9 cellular contexts compared by ENCODE assay signal in genomic region chr18:48923746-48924580, GRCh38. TPM values are rescaled to one million over a fixed set of nuclear protein-coding genes. Genes with fewer than 3 reads are reported as not detected.
A peak's percentile ranks its signal among the peaks of the same experiment; 100 is the strongest.
DNase-seq lines count a peak whose midpoint lies in the region; FAIRE-seq and TF ChIP-seq lines count a peak whose summit lies in the region.
"Had no signal": no experiment of that assay in that cellular context is flagged by ENCODE, and none has a peak within 500 bp of the region (broad histone marks: within the 10 kb centered on the region; RNA-seq: fewer than 3 reads in every experiment).

No MANE protein-coding gene starts in this region.

- H4K20me1 ChIP-seq in fibroblast of lung (ENCODE audit: control insufficient read depth, extremely low read depth, insufficient read depth, low read length) (no peaks in the 10 kb centered on the region), smooth muscle cell (ENCODE audit: low read depth) (peaks cover 90% of the 10 kb centered on the region)

- no peak overlapping the region for H2AFZ ChIP-seq in fibroblast of lung (ENCODE audit: low read length)
- no peak overlapping the region for H2AFZ ChIP-seq in smooth muscle cell (ENCODE audit: low read depth)

- peaks cover 71% of the 10 kb centered on the region for H3K4me1 ChIP-seq in SJSA1 (replicated peaks)
- peaks cover 45% of the 10 kb centered on the region for H3K4me1 ChIP-seq in fibroblast of lung (ENCODE audit: control insufficient read depth, extremely low read depth, insufficient read depth, low read length)
- H3K4me1 ChIP-seq in smooth muscle cell (ENCODE audit: low read depth): peaks cover 61% of the 10 kb centered on the region

- H3K9me3 ChIP-seq in SJSA1 (replicated peaks) (no peaks in the 10 kb centered on the region), fibroblast of lung (ENCODE audit: control insufficient read depth, insufficient read depth, low read depth, low read length) (no peaks in the 10 kb centered on the region), smooth muscle cell (replicated peaks; ENCODE audit: low read depth) (no peaks in the 10 kb centered on the region)

- H3F3A ChIP-seq in smooth muscle cell (ENCODE audit: low read depth): peaks cover 72% of the 10 kb centered on the region

- H3K4me2 ChIP-seq in fibroblast of lung (ENCODE audit: extremely low read depth, insufficient read depth, low read length) (peak overlapping the region; percentile 78), smooth muscle cell (peak overlapping the region; percentile 79)

- H3K79me2 ChIP-seq in fibroblast of lung (ENCODE audit: control insufficient read depth, insufficient read depth, low read length) (peaks cover 64% of the 10 kb centered on the region), smooth muscle cell (ENCODE audit: low read depth) (peaks cover 96% of the 10 kb centered on the region)

- H3K27me3 ChIP-seq in SJSA1 (replicated peaks): no peaks in the 10 kb centered on the region
- no peaks in the 10 kb centered on the region for H3K27me3 ChIP-seq in fibroblast of lung (ENCODE audit: control insufficient read depth, insufficient read depth, low read length)
- no peaks in the 10 kb centered on the region for H3K27me3 ChIP-seq in smooth muscle cell (ENCODE audit: low read depth)

- peak; percentile 95 for FAIRE-seq in GM19239 (lab: Jason Lieb, UNC)

- TF ChIP-seq CTCF in fibroblast of lung (conservative IDR thresholded peaks at IDR 0.05 in 1 of 2, IDR thresholded peaks at IDR 0.05 in 1 of 2; ENCODE audit: low read depth in 1 of 2, low read length in 2 of 2): no peak
- TF ChIP-seq CTCF in smooth muscle cell (IDR thresholded peaks at IDR 0.05; ENCODE audit: borderline replicate concordance, insufficient read depth, poor library complexity, severe bottlenecking): no peak

- peaks cover 90% of the 10 kb centered on the region for H3K36me3 ChIP-seq in SJSA1
- peaks cover 6% of the 10 kb centered on the region for H3K36me3 ChIP-seq in fibroblast of lung (ENCODE audit: control insufficient read depth, insufficient read depth, low read length)
- H3K36me3 ChIP-seq in smooth muscle cell (ENCODE audit: low read depth): no peaks in the 10 kb centered on the region

- 18% methylated on average over 11 of the region's 14 CpGs for WGBS in smooth muscle cell (ENCODE audit: low lambda C conversion rate)

- H3K27ac ChIP-seq in SJSA1: peak overlapping the region; percentile 36; the same call in 1 of the 2 replicates
- peak overlapping the region; percentile 86 for H3K27ac ChIP-seq in fibroblast of lung (ENCODE audit: insufficient read depth, low read length)
- peak overlapping the region; percentile 100 for H3K27ac ChIP-seq in smooth muscle cell (ENCODE audit: low read depth)

- H3K4me3 ChIP-seq in SJSA1: no peak overlapping the region
- no peak overlapping the region for H3K4me3 ChIP-seq in fibroblast of lung (replicated peaks in 1 of 4; ENCODE audit: control extremely low read depth in 1 of 4, insufficient read depth in 1 of 4, low read depth in 3 of 4, low read length in 4 of 4)
- no peak overlapping the region for H3K4me3 ChIP-seq in smooth muscle cell

- DNase-seq in GM19239 (ENCODE audit: insufficient read length, low spot score) (peak; percentile 81), SJSA1 (ENCODE audit: low read depth in 1 of 2, low spot score in 2 of 2) (peak in 1 of 2 experiments; percentile 64), fibroblast of lung (ENCODE audit: low read depth in 2 of 2) (peak; percentile 69 to 71), smooth muscle cell (lab: John Stamatoyannopoulos, UW; ENCODE audit: unreplicated experiment) (no peak), NCI-H146 (lab: John Stamatoyannopoulos, UW) (no peak), SHP77 (lab: John Stamatoyannopoulos, UW) (no peak), NCI-H774 (lab: John Stamatoyannopoulos, UW) (no peak)
- no peak for DNase-seq in stimulated activated CD4-positive, alpha-beta T cell treated with anti-CD3 and anti-CD28 coated beads, Interleukin-12 subunit alpha, Interleukin-12 subunit beta, amount 100 ng/mL, for 4 hours

- H3K9ac ChIP-seq in fibroblast of lung (ENCODE audit: insufficient read depth, low read length) (peak overlapping the region; percentile 18), smooth muscle cell (ENCODE audit: low read depth) (peak overlapping the region; percentile 67)
- H3K9ac ChIP-seq: parathyroid adenoma had no signal

RNA-seq across cellular contexts. Expression of gene SMAD7, which starts 26.8 kb away (rescaled TPM):
- total RNA-seq in SJSA1 (2014; rRNA removed; shearing (Covaris generic)): 52.2 and 64.5 TPM in 2 replicates
- total RNA-seq in fibroblast of lung: 16.3 and 23.1 TPM in 2 replicates
- 6.1 and 8.1 TPM in 2 replicates for polyA plus RNA-seq in fibroblast of lung
- polyA plus RNA-seq in fibroblast of lung (2012): 5.0 and 7.1 TPM in 2 replicates
- polyA minus RNA-seq in fibroblast of lung (ENCODE audit: low replicate concordance): 14.3 and 26.8 TPM in 2 replicates
- total RNA-seq in smooth muscle cell: 114 and 142 TPM in 2 replicates
- polyA plus RNA-seq in smooth muscle cell: 134 and 136 TPM in 2 replicates

Comparison
In these comparisons a context has a peak if more than half of its experiments do, and no peak if none do; other contexts are left out.
1. DNase-seq: peak in GM19239 (single experiment) and fibroblast of lung (2 of 2); none in smooth muscle cell (single experiment), NCI-H146 (single experiment), SHP77 (0 of 2), NCI-H774 (single experiment) and stimulated activated CD4-positive, alpha-beta T cell treated with anti-CD3 and anti-CD28 coated beads, Interleukin-12 subunit alpha, Interleukin-12 subunit beta, amount 100 ng/mL, for 4 hours (single experiment).
2. H3K27ac ChIP-seq: peak in every context shown above with its lines; median percentile 100 in smooth muscle cell; 86 in fibroblast of lung; 36 in SJSA1.